Comparison of ENCODE assay signal across 8 cellular contexts in genomic region chr1:111738133-111738435, GRCh38. TPM values are rescaled to one million over a fixed set of nuclear protein-coding genes. Genes with fewer than 3 reads are reported as not detected.
A peak's percentile ranks its signal among the peaks of the same experiment; 100 is the strongest.
DNase-seq lines count a peak whose midpoint lies in the region; FAIRE-seq and TF ChIP-seq lines count a peak whose summit lies in the region.

No MANE protein-coding gene starts in this region.

- DNase-seq in Calu3 (no peak), NT2/D1 (ENCODE audit: low read depth, low spot score) (no peak), endothelial cell of umbilical vein (ENCODE audit: low read depth, low spot score) (no peak), trophoblast cell (no peak), CD1c-positive myeloid dendritic cell (ENCODE audit: extremely low spot score) (no peak), T-helper 9 cell (no peak), amniotic stem cell (lab: John Stamatoyannopoulos, UW) (no peak)
- DNase-seq in activated effector memory CD4-positive, alpha-beta T cell treated with anti-CD3 and anti-CD28 coated beads, Interleukin-2, amount 50 U/mL, for 16 hours, result no peak

- peaks cover 27% of the 10 kb centered on the region for H3K36me3 Mint-ChIP-seq in Calu3 (ENCODE audit: insufficient read depth, unreplicated experiment)

- TF ChIP-seq POLR2A in endothelial cell of umbilical vein (IDR thresholded peaks at IDR 0.05; ENCODE audit: low read depth, low read length), result no peak

- H3K27me3 Mint-ChIP-seq in Calu3 (ENCODE audit: unreplicated experiment), result peaks cover 62% of the 10 kb centered on the region

- no peak overlapping the region for H3K4ac ChIP-seq in trophoblast cell (ENCODE audit: low read depth, low read length)

- H4K91ac ChIP-seq in trophoblast cell (ENCODE audit: low read depth, low read length), result no peak overlapping the region

- no peak overlapping the region for H3K18ac ChIP-seq in trophoblast cell (ENCODE audit: low read length)

- POLR2A ChIA-PET in endothelial cell of umbilical vein (lab: Charles Lee), result interaction anchor here (0.7 kb wide), 1 partner anchor 287 kb away, joined by 3 read pairs; no protein-coding TSS in a partner anchor

- H3K14ac ChIP-seq in trophoblast cell (ENCODE audit: low read length), result no peak overlapping the region

- TF ChIP-seq CTCF in Calu3 (IDR thresholded peaks at IDR 0.05; ENCODE audit: unreplicated experiment), result no peak
- TF ChIP-seq CTCF in endothelial cell of umbilical vein (IDR thresholded peaks at IDR 0.05; ENCODE audit: extremely low read depth in 1 of 2, insufficient read depth in 1 of 2, low read depth in 1 of 2, low read length in 2 of 2), result no peak

- H3K79me2 ChIP-seq in endothelial cell of umbilical vein (ENCODE audit: control insufficient read depth, insufficient read depth, low read length), result no peaks in the 10 kb centered on the region
- H3K79me2 ChIP-seq in trophoblast cell (ENCODE audit: control insufficient read depth, insufficient read depth, low read length, poor library complexity), result no peaks in the 10 kb centered on the region

- H4K12ac ChIP-seq in trophoblast cell (ENCODE audit: low read depth, low read length), result no peak overlapping the region

- H3K4me2 ChIP-seq in endothelial cell of umbilical vein (ENCODE audit: insufficient read depth, low read length) (peak overlapping the region; percentile 89), trophoblast cell (ENCODE audit: low read length) (peak overlapping the region; percentile 88)

- no peak overlapping the region for H3K23ac ChIP-seq in trophoblast cell (ENCODE audit: low read length)

- no peak for FAIRE-seq in endothelial cell of umbilical vein (lab: Jason Lieb, UNC)

- H3K4me3 ChIP-seq in NT2/D1 (ENCODE audit: insufficient read length, low read depth), result peak overlapping the region; percentile 64
- peak overlapping the region in 2 of 3 experiments; percentile 1 to 50 for H3K4me3 ChIP-seq in endothelial cell of umbilical vein (replicated peaks in 1 of 3; ENCODE audit: insufficient read depth in 1 of 3, low read depth in 1 of 3, low read length in 3 of 3)
- H3K4me3 ChIP-seq in trophoblast cell (ENCODE audit: low read depth, low read length), result no peak overlapping the region

- H2BK12ac ChIP-seq in trophoblast cell (ENCODE audit: low read length), result no peak overlapping the region

- H3K4me1 Mint-ChIP-seq in Calu3 (ENCODE audit: low read depth, unreplicated experiment), result peaks cover 24% of the 10 kb centered on the region

- peak overlapping the region; percentile 86 for H3K4me3 Mint-ChIP-seq in Calu3 (ENCODE audit: low read depth, unreplicated experiment)

- H3K4me1 ChIP-seq in NT2/D1 (ENCODE audit: insufficient read depth, insufficient read length) (peaks cover 25% of the 10 kb centered on the region), endothelial cell of umbilical vein (ENCODE audit: control insufficient read depth, extremely low read depth, insufficient read depth, low read length) (peaks cover 39% of the 10 kb centered on the region), trophoblast cell (ENCODE audit: control insufficient read depth in 1 of 2, insufficient read depth in 2 of 2, low read length in 2 of 2) (peaks cover 17% of the 10 kb centered on the region in 2 experiments)

- H4K20me1 ChIP-seq in endothelial cell of umbilical vein (replicated peaks; ENCODE audit: control insufficient read depth, extremely low read depth, insufficient read depth, low read length), result no peaks in the 10 kb centered on the region

- dilution Hi-C loops in endothelial cell of umbilical vein (cut with MboI; ENCODE audit: extremely low pct_ligation_motif_present, low sequenced_read_pairs), result no loop called here

- H2AFZ ChIP-seq in endothelial cell of umbilical vein (ENCODE audit: low read depth, low read length) (peak overlapping the region; percentile 87), trophoblast cell (ENCODE audit: insufficient read depth, low read length, poor library complexity) (no peak overlapping the region)

- H2AK5ac ChIP-seq in trophoblast cell (ENCODE audit: low read length), result no peak overlapping the region

- H4K8ac ChIP-seq in trophoblast cell (ENCODE audit: low read depth, low read length), result no peak overlapping the region

- no peaks in the 10 kb centered on the region for H3K9me3 Mint-ChIP-seq in Calu3 (ENCODE audit: low read depth, unreplicated experiment)

- H3K36me3 ChIP-seq in NT2/D1 (ENCODE audit: insufficient read depth, insufficient read length, low read length) (peaks cover 5% of the 10 kb centered on the region), endothelial cell of umbilical vein (ENCODE audit: control insufficient read depth in 2 of 2, extremely low read depth in 1 of 2, insufficient read depth in 2 of 2, low read length in 2 of 2) (no peaks in the 10 kb centered on the region), trophoblast cell (ENCODE audit: control insufficient read depth in 1 of 2, insufficient read depth in 2 of 2, low read length in 2 of 2) (no peaks in the 10 kb centered on the region)

- H3K9me1 ChIP-seq in endothelial cell of umbilical vein (replicated peaks; ENCODE audit: control insufficient read depth, extremely low read depth, insufficient read depth, low read length), result no peaks in the 10 kb centered on the region

- H3K9ac ChIP-seq in NT2/D1 (ENCODE audit: insufficient read length, low read depth) (peak overlapping the region; percentile 83), endothelial cell of umbilical vein (replicated peaks; ENCODE audit: extremely low read depth, insufficient read depth, low read length) (no peak overlapping the region), trophoblast cell (ENCODE audit: low read length) (no peak overlapping the region)

- peaks cover 33% of the 10 kb centered on the region for H3K27me3 ChIP-seq in NT2/D1 (ENCODE audit: insufficient read depth, insufficient read length)
- H3K27me3 ChIP-seq in endothelial cell of umbilical vein (ENCODE audit: control insufficient read depth in 2 of 2, insufficient read depth in 2 of 2, low read length in 2 of 2), result peaks cover 4 to 6% of the 10 kb centered on the region in 2 experiments
- H3K27me3 ChIP-seq in trophoblast cell (ENCODE audit: insufficient read depth, low read length), result peaks cover 30% of the 10 kb centered on the region

- intact Hi-C loops in Calu3 (cut with micrococcal nuclease; ENCODE audit: unreplicated experiment), result no loop called here
- intact Hi-C loops in endothelial cell of umbilical vein (cut with micrococcal nuclease), result loop anchor here (10.0 kb wide), 1 partner anchor 773 kb away; the partner anchor contains the start of gene LRIF1

- H3K27ac ChIP-seq in endothelial cell of umbilical vein (ENCODE audit: insufficient read depth, low read depth, low read length) (no peak overlapping the region), trophoblast cell (ENCODE audit: low read depth, low read length) (no peak overlapping the region)

- no TSS peak for BruUV-seq in Calu3 (replicated peaks; lab: Mats Ljungman, UMichigan)
- BruUV-seq in endothelial cell of umbilical vein (replicated peaks; lab: Mats Ljungman, UMichigan), result no TSS peak

- no CpG with 5 or more reads among the region's 9 CpGs for WGBS in trophoblast cell (ENCODE audit: extremely low coverage, insufficient coverage, insufficient read length)

- no peak overlapping the region for H2BK5ac ChIP-seq in trophoblast cell (ENCODE audit: low read depth, low read length, poor library complexity)

- H3K79me1 ChIP-seq in trophoblast cell (ENCODE audit: low read length), result peaks cover 3% of the 10 kb centered on the region

- H3K27ac Mint-ChIP-seq in Calu3 (ENCODE audit: unreplicated experiment), result no peak overlapping the region

- H3K9me3 ChIP-seq in NT2/D1 (ENCODE audit: insufficient read depth, low read length) (no peaks in the 10 kb centered on the region), endothelial cell of umbilical vein (replicated peaks; ENCODE audit: control insufficient read depth, insufficient read depth, low read length) (no peaks in the 10 kb centered on the region), trophoblast cell (ENCODE audit: insufficient read depth, low read depth, low read length) (peaks cover 3% of the 10 kb centered on the region)

- CTCF ChIA-PET in Calu3 (lab: Charles Lee) (interaction anchor here (1.6 kb wide), 1 partner anchor 23 kb away, joined by 4 read pairs; no protein-coding TSS in a partner anchor), endothelial cell of umbilical vein (lab: Charles Lee) (interaction anchor here (1.1 to 6.2 kb wide), 12 partner anchors 9 to 256 kb away, joined by 3 to 66 read pairs (median 6); partner anchors contain the start of gene DDX20)

- H2BK120ac ChIP-seq in trophoblast cell (ENCODE audit: insufficient read depth, low read length, poor library complexity), result no peak overlapping the region

TF ChIP-seq in endothelial cell of umbilical vein, 7 proteins besides CTCF, POLR2A, EP300 and RAD21 (continues in another document):
- no peak for TF ChIP-seq MAX (IDR thresholded peaks at IDR 0.05; ENCODE audit: insufficient read depth, insufficient read length)
- no peak for TF ChIP-seq GATA2 (IDR thresholded peaks at IDR 0.05; ENCODE audit: insufficient read depth, insufficient read length, low read depth, low read length)
- no peak for TF ChIP-seq JUN (IDR thresholded peaks at IDR 0.05; ENCODE audit: borderline replicate concordance, insufficient read depth, insufficient read length, low read depth)

RNA-seq across cellular contexts. Expression of gene INKA2, which starts 1.1 kb away (rescaled TPM):
- total RNA-seq in Calu3 (2022), result 0.07 TPM in 1 of 2 replicates, not detected in the other
- 5.3 and 7.8 TPM in 2 replicates for total RNA-seq in endothelial cell of umbilical vein
- 2.4 and 2.6 TPM in 2 replicates for polyA plus RNA-seq in endothelial cell of umbilical vein
- polyA plus RNA-seq in endothelial cell of umbilical vein (2011; cell fraction: cytosol; rRNA removed), result 1.9 and 2.1 TPM in 2 replicates
- polyA plus RNA-seq in endothelial cell of umbilical vein (2011; cell fraction: nucleus; rRNA removed), result 2.5 and 3.0 TPM in 2 replicates
- polyA plus RNA-seq in endothelial cell of umbilical vein (2012), result 3.7 and 5.2 TPM in 2 replicates
- polyA minus RNA-seq in endothelial cell of umbilical vein, result 4.3 and 5.4 TPM in 2 replicates
- polyA minus RNA-seq in endothelial cell of umbilical vein (2011; cell fraction: cytosol; rRNA and poly(A)+ RNA removed), result 0.72 TPM
- 2.6 and 3.8 TPM in 2 replicates for polyA minus RNA-seq in endothelial cell of umbilical vein (2011; cell fraction: nucleus; rRNA and poly(A)+ RNA removed)
- polyA plus RNA-seq in trophoblast cell (2013), result 0.73 and 0.79 TPM in 2 replicates

RNA-seq across cellular contexts. Expression of gene DDX20, which starts 17.6 kb away (rescaled TPM):
- total RNA-seq in Calu3 (2022) (8.9 and 9.9 TPM in 2 replicates), endothelial cell of umbilical vein (14.5 and 15.9 TPM in 2 replicates)
- polyA plus RNA-seq in endothelial cell of umbilical vein, result 3.3 and 4.1 TPM in 2 replicates
- 5.1 and 5.4 TPM in 2 replicates for polyA plus RNA-seq in endothelial cell of umbilical vein (2011; cell fraction: cytosol; rRNA removed)
- 12.5 and 14.1 TPM in 2 replicates for polyA plus RNA-seq in endothelial cell of umbilical vein (2011; cell fraction: nucleus; rRNA removed)
- 9.2 and 13.2 TPM in 2 replicates for polyA plus RNA-seq in endothelial cell of umbilical vein (2012)
- polyA minus RNA-seq in endothelial cell of umbilical vein, result 7.3 and 11.5 TPM in 2 replicates
- 19.7 TPM for polyA minus RNA-seq in endothelial cell of umbilical vein (2011; cell fraction: cytosol; rRNA and poly(A)+ RNA removed)
- polyA minus RNA-seq in endothelial cell of umbilical vein (2011; cell fraction: nucleus; rRNA and poly(A)+ RNA removed), result 7.5 and 10.3 TPM in 2 replicates
- polyA plus RNA-seq in trophoblast cell (2013), result 9.1 and 9.7 TPM in 2 replicates
